8 cellular contexts compared by ENCODE assay signal in the genomic region with DNA sequence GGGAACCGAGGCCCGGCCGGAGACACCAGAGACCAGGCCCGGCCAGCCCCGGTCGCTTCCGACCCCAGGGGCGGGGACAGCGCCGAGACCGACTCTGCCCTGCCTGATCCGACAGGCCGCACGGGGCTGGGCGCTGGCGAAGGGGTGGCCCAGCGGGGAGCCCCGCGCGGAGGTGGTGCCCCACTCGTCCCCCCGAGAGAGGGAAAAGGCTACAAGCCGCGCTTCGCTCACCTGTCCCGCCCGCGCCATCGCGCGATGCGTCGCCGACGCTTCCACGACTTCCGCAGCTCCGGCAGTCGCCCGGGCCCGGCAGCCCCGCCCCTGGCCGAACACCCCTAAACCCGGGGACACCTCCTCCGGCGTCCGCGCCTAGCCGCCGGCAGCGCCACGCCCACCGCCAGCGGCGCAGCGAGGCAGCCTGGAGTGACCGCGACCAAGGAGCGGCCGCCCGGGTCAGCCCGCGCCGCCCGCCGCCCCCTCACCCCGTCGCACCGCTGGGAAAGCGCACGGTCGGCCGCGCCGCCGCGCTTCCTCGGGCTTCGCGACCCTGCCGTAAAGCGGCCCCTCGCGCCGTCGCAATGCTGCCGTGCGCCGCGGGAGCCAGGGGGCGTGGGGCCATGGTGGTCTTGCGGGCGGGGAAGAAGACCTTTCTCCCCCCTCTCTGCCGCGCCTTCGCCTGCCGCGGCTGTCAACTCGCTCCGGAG. TPM values are rescaled to one million over a fixed set of nuclear protein-coding genes. Genes with fewer than 3 reads are reported as not detected.
A peak's percentile ranks its signal among the peaks of the same experiment; 100 is the strongest.
DNase-seq lines count a peak whose midpoint lies in the region; ATAC-seq and TF ChIP-seq lines count a peak whose summit lies in the region.

A gene with protein sequence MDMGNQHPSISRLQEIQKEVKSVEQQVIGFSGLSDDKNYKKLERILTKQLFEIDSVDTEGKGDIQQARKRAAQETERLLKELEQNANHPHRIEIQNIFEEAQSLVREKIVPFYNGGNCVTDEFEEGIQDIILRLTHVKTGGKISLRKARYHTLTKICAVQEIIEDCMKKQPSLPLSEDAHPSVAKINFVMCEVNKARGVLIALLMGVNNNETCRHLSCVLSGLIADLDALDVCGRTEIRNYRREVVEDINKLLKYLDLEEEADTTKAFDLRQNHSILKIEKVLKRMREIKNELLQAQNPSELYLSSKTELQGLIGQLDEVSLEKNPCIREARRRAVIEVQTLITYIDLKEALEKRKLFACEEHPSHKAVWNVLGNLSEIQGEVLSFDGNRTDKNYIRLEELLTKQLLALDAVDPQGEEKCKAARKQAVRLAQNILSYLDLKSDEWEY (minus strand): TSS at position 273 of the 704 bp plus-strand sequence. CDS start 1,493 bp downstream, outside the sequence.
A gene with protein sequence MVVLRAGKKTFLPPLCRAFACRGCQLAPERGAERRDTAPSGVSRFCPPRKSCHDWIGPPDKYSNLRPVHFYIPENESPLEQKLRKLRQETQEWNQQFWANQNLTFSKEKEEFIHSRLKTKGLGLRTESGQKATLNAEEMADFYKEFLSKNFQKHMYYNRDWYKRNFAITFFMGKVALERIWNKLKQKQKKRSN (plus strand): TSS at position 576 of the 704 bp plus-strand sequence. CDS start 42 bp downstream, at position 618.

- peak within 1 kb of the TSS; percentile 86 for H3K27ac ChIP-seq in Panc1 (ENCODE audit: low read length)
- peak within 1 kb of the TSS; percentile 91 to 98 (median 96) for H3K27ac ChIP-seq in esophagus muscularis mucosa (replicated peaks in 1 of 4)

- no TSS peak for BruUV-seq in Panc1 (replicated peaks; lab: Mats Ljungman, UMichigan)

- no peak for TF ChIP-seq EP300 in esophagus muscularis mucosa (IDR thresholded peaks at IDR 0.05)

- no peak for TF ChIP-seq CTCF in Panc1 (IDR thresholded peaks at IDR 0.05)
- TF ChIP-seq CTCF in esophagus muscularis mucosa (IDR thresholded peaks at IDR 0.05): peak in 2 of 3 experiments; percentile 17 to 44

- DNase-seq in DMS 273 treated with DMSO at 0.1 percent for 48 hours (lab: John Stamatoyannopoulos, UW) (peak; percentile 56), HuH-7.5 (ENCODE audit: low spot score) (peak; percentile 94), Panc1 (ENCODE audit: low read depth, low spot score) (no peak), esophagus muscularis mucosa (ENCODE audit: extremely low spot score) (no peak), myocyte (ENCODE audit: low read depth) (peak; percentile 85)
- peak; percentile 92 to 93 for DNase-seq in activated T-cell treated with anti-CD3 and anti-CD28 coated beads, Interleukin-2, amount 50 U/mL, for 48 hours
- DNase-seq in stimulated activated CD8-positive, alpha-beta memory T cell treated with anti-CD3 and anti-CD28 coated beads, Interleukin-7, amount 100 ng/mL, for 4 hours (ENCODE audit: low read depth in 2 of 2): peak; percentile 70 to 86

- ATAC-seq in GM21515 (IDR thresholded peaks at IDR 0.05; ENCODE audit: unreplicated experiment) (peak; percentile 73), Panc1 (peak; percentile 90)

- POLR2A ChIA-PET in Panc1 (lab: Charles Lee): interaction anchor here (0.6 kb wide), 1 partner anchor 12 kb away, joined by 3 read pairs; no protein-coding TSS in a partner anchor

- H3K27me3 ChIP-seq in Panc1 (ENCODE audit: control insufficient read depth, insufficient read depth, low read length) (no peaks in the 10 kb centered on the region), esophagus muscularis mucosa (no peaks in the 10 kb centered on the region)

- H3K4me1 ChIP-seq in Panc1 (ENCODE audit: control insufficient read depth, insufficient read depth, low read length) (peaks cover 34% of the 10 kb centered on the region), esophagus muscularis mucosa (peaks cover 58 to 86% (median 73%) of the 10 kb centered on the region in 4 donors)

- peaks cover 25% of the 10 kb centered on the region for H3K36me3 ChIP-seq in Panc1 (ENCODE audit: control insufficient read depth, insufficient read depth, low read length)
- peaks cover 4 to 27% (median 26%) of the 10 kb centered on the region in 4 donors for H3K36me3 ChIP-seq in esophagus muscularis mucosa

- intact Hi-C loops in Panc1 (cut with micrococcal nuclease; ENCODE audit: unreplicated experiment): no loop called here
- intact Hi-C loops in esophagus muscularis mucosa (cut with DNase I): no loop called here

- in situ Hi-C loops in Panc1 (cut with HindIII; ENCODE audit: low pct_unique_long_range_greater_than_20kb, low sequenced_read_pairs): no loop called here

- H3K4me3 ChIP-seq in Panc1 (ENCODE audit: low read depth in 2 of 2, low read length in 2 of 2) (peak within 1 kb of the TSS; percentile 89 to 97), esophagus muscularis mucosa (peak within 1 kb of the TSS; percentile 74 to 94 (median 87))

- H3K9me3 ChIP-seq in Panc1 (ENCODE audit: control insufficient read depth, insufficient read depth, low read depth, low read length): no peaks in the 10 kb centered on the region
- no peaks in the 10 kb centered on the region for H3K9me3 ChIP-seq in esophagus muscularis mucosa

- 1% methylated on average over 25 of the region's 100 CpGs for WGBS in esophagus muscularis mucosa

- TF ChIP-seq POLR2A in esophagus muscularis mucosa (IDR thresholded peaks at IDR 0.05; ENCODE audit: low read depth): peak; percentile 91

- CTCF ChIA-PET in Panc1 (lab: Charles Lee): no interaction called here

RNA-seq across cellular contexts. Expression of the first gene that starts in this region (rescaled TPM):
- total RNA-seq in Panc1 (2021; ENCODE audit: unreplicated experiment): 22.5 TPM
- 9.1 TPM for polyA plus RNA-seq in Panc1 (2012; ENCODE audit: insufficient read length)
- total RNA-seq in esophagus muscularis mucosa: 10 to 100 TPM; 27.4 to 34.7 (median 28.3) TPM
- total RNA-seq in myocyte: 31.1 and 31.2 TPM in 2 replicates
- 14.9 TPM for polyA plus RNA-seq in myocyte (2012)

RNA-seq across cellular contexts. Expression of the second gene that starts in this region (rescaled TPM):
- total RNA-seq in Panc1 (2021; ENCODE audit: unreplicated experiment): 42.2 TPM
- polyA plus RNA-seq in Panc1 (2012; ENCODE audit: insufficient read length): 34.1 TPM
- 10 to 100 TPM; 26.8 to 46.1 (median 37.6) TPM for total RNA-seq in esophagus muscularis mucosa
- 66.5 and 69.4 TPM in 2 replicates for total RNA-seq in myocyte
- 57.4 TPM for polyA plus RNA-seq in myocyte (2012)

Comparison
In these comparisons a context has a peak if more than half of its experiments do, and no peak if none do; other contexts are left out.
1. DNase-seq: peak in DMS 273 treated with DMSO at 0.1 percent for 48 hours (single experiment), HuH-7.5 (single experiment), activated T-cell treated with anti-CD3 and anti-CD28 coated beads, Interleukin-2, amount 50 U/mL, for 48 hours (2 of 2), myocyte (single experiment) and stimulated activated CD8-positive, alpha-beta memory T cell treated with anti-CD3 and anti-CD28 coated beads, Interleukin-7, amount 100 ng/mL, for 4 hours (2 of 2); none in Panc1 (single experiment) and esophagus muscularis mucosa (single experiment).